11 cellular contexts compared by ENCODE assay signal in genomic region chr17:2175294-2175628, GRCh38.
DNase-seq lines count a peak whose midpoint lies in the region; ATAC-seq and TF ChIP-seq lines count a peak whose summit lies in the region.
"Had no signal": no experiment of that assay in that cellular context is flagged by ENCODE, and none has a peak within 500 bp of the region (broad histone marks: within the 10 kb centered on the region; RNA-seq: fewer than 3 reads in every experiment).

No MANE protein-coding gene starts in this region.

- H3K4me1 Mint-ChIP-seq in osteocyte (ENCODE audit: unreplicated experiment): peaks cover 86% of the 10 kb centered on the region

- no peaks in the 10 kb centered on the region for H3K9me3 ChIP-seq in cardiac muscle cell (ENCODE audit: low read depth)
- H3K9me3 ChIP-seq in esophagus (ENCODE audit: control insufficient read depth in 2 of 2, insufficient read depth in 1 of 2, low read depth in 1 of 2, low read length in 1 of 2): no peaks in the 10 kb centered on the region
- H3K9me3 ChIP-seq in upper lobe of right lung: no peaks in the 10 kb centered on the region

- WGBS in esophagus, 2 donors: 61 to 72% methylated on average over 5 of the region's 5 CpGs

- ATAC-seq in Right ventricle myocardium superior (ENCODE audit: poor library complexity) (no peak), upper lobe of right lung (no peak), HG03045 (IDR thresholded peaks at IDR 0.05; ENCODE audit: unreplicated experiment) (no peak)

- no peak overlapping the region for H3K4me3 ChIP-seq in cardiac muscle cell
- no peak overlapping the region for H3K4me3 ChIP-seq in esophagus (ENCODE audit: low read depth in 1 of 2, low read length in 2 of 2)
- no peak overlapping the region for H3K4me3 ChIP-seq in upper lobe of right lung

- DNase-seq in cardiac muscle cell (ENCODE audit: low read depth in 1 of 2, low spot score in 1 of 2) (no peak), Right ventricle myocardium superior (no peak), osteocyte (ENCODE audit: extremely low spot score, unreplicated experiment) (no peak), upper lobe of right lung (no peak), head of caudate nucleus (no peak), HCEC 1CT (no peak)
- DNase-seq: DMS79, NCI-H1417 treated with DMSO at 0.1 percent for 48 hours, T-helper 1 cell had no signal

- TF ChIP-seq CTCF in cardiac muscle cell (IDR thresholded peaks at IDR 0.05; ENCODE audit: low read depth, low read length) (no peak), osteocyte (IDR thresholded peaks at IDR 0.05) (no peak), upper lobe of right lung (IDR thresholded peaks at IDR 0.05) (no peak)

- peaks cover 74% of the 10 kb centered on the region for H3K4me1 ChIP-seq in cardiac muscle cell (ENCODE audit: low read depth)
- H3K4me1 ChIP-seq in esophagus (ENCODE audit: control insufficient read depth in 2 of 2, insufficient read depth in 2 of 2, low read length in 1 of 2): peaks cover 0 to 16% of the 10 kb centered on the region in 2 donors
- peaks cover 88% of the 10 kb centered on the region for H3K4me1 ChIP-seq in upper lobe of right lung

- H3K36me3 ChIP-seq in cardiac muscle cell: no peaks in the 10 kb centered on the region
- H3K36me3 ChIP-seq in esophagus (ENCODE audit: control insufficient read depth in 2 of 2, insufficient read depth in 2 of 2, low read length in 1 of 2): peaks cover 0 to 3% of the 10 kb centered on the region in 2 donors
- no peaks in the 10 kb centered on the region for H3K36me3 ChIP-seq in upper lobe of right lung

- peak overlapping the region; percentile 82 for H3K27ac ChIP-seq in cardiac muscle cell
- H3K27ac ChIP-seq in esophagus (ENCODE audit: low read depth in 2 of 2, low read length in 1 of 2): peak overlapping the region; percentile 81 to 83
- peak overlapping the region; percentile 80 for H3K27ac ChIP-seq in upper lobe of right lung

- H3K4me3 Mint-ChIP-seq in osteocyte (ENCODE audit: unreplicated experiment): no peak overlapping the region

- intact Hi-C loops in Right ventricle myocardium superior (cut with DNase I): loop anchor here (5.0 to 10.0 kb wide), 3 partner anchors 37 to 90 kb away; no protein-coding TSS in a partner anchor
- intact Hi-C loops in upper lobe of right lung (cut with DNase I): no loop called here
- intact Hi-C loops in head of caudate nucleus (cut with DNase I): no loop called here

- peak overlapping the region; percentile 85 for H3K27ac Mint-ChIP-seq in osteocyte (ENCODE audit: unreplicated experiment)

- H3K27me3 ChIP-seq in cardiac muscle cell (no peaks in the 10 kb centered on the region), esophagus (ENCODE audit: control insufficient read depth in 1 of 2, insufficient read depth in 2 of 2, low read length in 2 of 2) (no peaks in the 10 kb centered on the region), upper lobe of right lung (no peaks in the 10 kb centered on the region)

- H3K36me3 Mint-ChIP-seq in osteocyte (ENCODE audit: unreplicated experiment): peaks cover 2% of the 10 kb centered on the region

- H3K9me3 Mint-ChIP-seq in osteocyte (ENCODE audit: unreplicated experiment): no peaks in the 10 kb centered on the region

- no peaks in the 10 kb centered on the region for H3K27me3 Mint-ChIP-seq in osteocyte (ENCODE audit: unreplicated experiment)
